ENCODE assay signal across 9 cellular contexts in genomic region chr5:96870094-96871021, GRCh38.
DNase-seq lines count a peak whose midpoint lies in the region; ATAC-seq and TF ChIP-seq lines count a peak whose summit lies in the region.
"Had no signal": no experiment of that assay in that cellular context is flagged by ENCODE, and none has a peak within 500 bp of the region (broad histone marks: within the 10 kb centered on the region; RNA-seq: fewer than 3 reads in every experiment).

No MANE protein-coding gene starts in this region.

- DNase-seq in GM13976 (ENCODE audit: low spot score) (peak; percentile 25), astrocyte of the cerebellum (ENCODE audit: low read depth) (peak; percentile 5), NCI-H2227 (lab: John Stamatoyannopoulos, UW; ENCODE audit: unreplicated experiment) (no peak), activated gamma-delta T cell (lab: John Stamatoyannopoulos, UW) (no peak), NCI-H526 treated with DMSO at 0.1 percent for 48 hours (lab: John Stamatoyannopoulos, UW) (no peak), NCI-H748 (lab: John Stamatoyannopoulos, UW; ENCODE audit: unreplicated experiment) (no peak)

- TF ChIP-seq CTCF in GM13976 (IDR thresholded peaks at IDR 0.05; ENCODE audit: borderline replicate concordance, control extremely low read depth, extremely low read depth, insufficient read depth, missing control alignments) (no peak), astrocyte of the cerebellum (IDR thresholded peaks at IDR 0.05; ENCODE audit: low read depth, low read length, missing control alignments) (no peak)

- peak; percentile 65 for ATAC-seq in GM21360 (IDR thresholded peaks at IDR 0.05; ENCODE audit: unreplicated experiment)
- ATAC-seq in HG03378 (IDR thresholded peaks at IDR 0.05; ENCODE audit: unreplicated experiment), result peak; percentile 80
- ATAC-seq: HCT116 had no signal

- no peak overlapping the region for H3K4me3 ChIP-seq in astrocyte of the cerebellum (ENCODE audit: low read depth, low read length)

- in situ Hi-C loops in GM13976 (cut with MboI; ENCODE audit: low sequenced_read_pairs, unreplicated experiment) (no loop called here), astrocyte of the cerebellum (cut with HindIII; ENCODE audit: low sequenced_read_pairs) (no loop called here)

Comparison
In these comparisons a context has a peak if more than half of its experiments do, and no peak if none do; other contexts are left out.
1. DNase-seq: peak in GM13976 (single experiment) and astrocyte of the cerebellum (single experiment); none in NCI-H2227 (single experiment), activated gamma-delta T cell (single experiment), NCI-H526 treated with DMSO at 0.1 percent for 48 hours (single experiment) and NCI-H748 (single experiment).